ENCODE assay signal across 11 cellular contexts in genomic region chr13:99308481-99309087, GRCh38. TPM values are rescaled to one million over a fixed set of nuclear protein-coding genes. Genes with fewer than 3 reads are reported as not detected.
DNase-seq lines count a peak whose midpoint lies in the region; ATAC-seq and TF ChIP-seq lines count a peak whose summit lies in the region.
"Had no signal": no experiment of that assay in that cellular context is flagged by ENCODE, and none has a peak within 500 bp of the region (broad histone marks: within the 10 kb centered on the region; RNA-seq: fewer than 3 reads in every experiment).

No MANE protein-coding gene starts in this region.

- peak overlapping the region; percentile 77 for H3K4me3 Mint-ChIP-seq in natural killer cell treated with Interleukin-12 subunit alpha and Interleukin-12 subunit beta and Interleukin-15 and Interleukin-18, amount 100 ng/mL, for 72 hours
- H3K4me3 Mint-ChIP-seq: brain had no signal

- peak overlapping the region in 4 of 11 experiments; percentile 64 to 75 (median 68); a peak in 4 of 22 replicates for H3K9ac ChIP-seq in BLaER1 treated with 17β-estradiol and CSF1 and Interleukin-3, amounts not matched to agents 10 nM and 100 nM

- peak overlapping the region; percentile 78 to 94 for H3K27ac Mint-ChIP-seq in natural killer cell treated with Interleukin-12 subunit alpha and Interleukin-12 subunit beta and Interleukin-15 and Interleukin-18, amount 100 ng/mL, for 72 hours

- intact Hi-C loops in upper lobe of right lung (cut with DNase I), result no loop called here

- H3K27me3 ChIP-seq in BLaER1 treated with 17β-estradiol and CSF1 and Interleukin-3, amounts not matched to agents 10 nM and 100 nM, result no peaks in the 10 kb centered on the region
- H3K27me3 ChIP-seq in SJCRH30 (no peaks in the 10 kb centered on the region), upper lobe of right lung (no peaks in the 10 kb centered on the region)

- H3K4me1 ChIP-seq in BLaER1 treated with 17β-estradiol and CSF1 and Interleukin-3, amounts not matched to agents 10 nM and 100 nM, result peaks cover 0 to 100% (median 77%) of the 10 kb centered on the region in 10 experiments; a peak in 18 of 20 replicates
- H3K4me1 ChIP-seq in SJCRH30 (peaks cover 2% of the 10 kb centered on the region; the same call in 1 of the 2 replicates), upper lobe of right lung (peaks cover 33% of the 10 kb centered on the region)

- peaks cover 63 to 80% of the 10 kb centered on the region in 2 donors for H3K4me1 Mint-ChIP-seq in natural killer cell treated with Interleukin-12 subunit alpha and Interleukin-12 subunit beta and Interleukin-15 and Interleukin-18, amount 100 ng/mL, for 72 hours (ENCODE audit: low read depth in 2 of 2)

- peak overlapping the region in 9 of 11 experiments; percentile 56 to 98 (median 93); a peak in 17 of 22 replicates for H3K27ac ChIP-seq in BLaER1 treated with 17β-estradiol and CSF1 and Interleukin-3, amounts not matched to agents 10 nM and 100 nM
- H3K27ac ChIP-seq in coronary artery (peak overlapping the region; percentile 76 to 85), SJCRH30 (no peak overlapping the region), upper lobe of right lung (no peak overlapping the region)

- H3K4me3 ChIP-seq in BLaER1 treated with 17β-estradiol and CSF1 and Interleukin-3, amounts not matched to agents 10 nM and 100 nM, result no peak overlapping the region
- H3K4me3 ChIP-seq in coronary artery (no peak overlapping the region), SJCRH30 (no peak overlapping the region), upper lobe of right lung (no peak overlapping the region)

- peaks cover 0 to 15% (median 0%) of the 10 kb centered on the region in 11 experiments; a peak in 4 of 22 replicates for H4K20me1 ChIP-seq in BLaER1 treated with 17β-estradiol and CSF1 and Interleukin-3, amounts not matched to agents 10 nM and 100 nM

- no peaks in the 10 kb centered on the region for H3K9me3 Mint-ChIP-seq in natural killer cell treated with Interleukin-12 subunit alpha and Interleukin-12 subunit beta and Interleukin-15 and Interleukin-18, amount 100 ng/mL, for 72 hours

- H3K9me3 ChIP-seq in BLaER1 treated with 17β-estradiol and CSF1 and Interleukin-3, amounts not matched to agents 10 nM and 100 nM (replicated peaks in 1 of 11), result peaks cover 0 to 16% (median 11%) of the 10 kb centered on the region in 11 experiments; a peak in 15 of 22 replicates
- no peaks in the 10 kb centered on the region for H3K9me3 ChIP-seq in SJCRH30 (replicated peaks)
- H3K9me3 ChIP-seq in upper lobe of right lung, result no peaks in the 10 kb centered on the region

- H3K36me3 ChIP-seq in BLaER1 treated with 17β-estradiol and CSF1 and Interleukin-3, amounts not matched to agents 10 nM and 100 nM, result peaks cover 18 to 67% (median 52%) of the 10 kb centered on the region in 11 experiments; a peak in 21 of 22 replicates
- no peaks in the 10 kb centered on the region for H3K36me3 ChIP-seq in SJCRH30
- no peaks in the 10 kb centered on the region for H3K36me3 ChIP-seq in upper lobe of right lung

- TF ChIP-seq CTCF in coronary artery (IDR thresholded peaks at IDR 0.05) (no peak), upper lobe of right lung (IDR thresholded peaks at IDR 0.05) (no peak)

- H3K36me3 Mint-ChIP-seq in natural killer cell treated with Interleukin-12 subunit alpha and Interleukin-12 subunit beta and Interleukin-15 and Interleukin-18, amount 100 ng/mL, for 72 hours, result peaks cover 13% of the 10 kb centered on the region

- no peaks in the 10 kb centered on the region for H3K27me3 Mint-ChIP-seq in natural killer cell treated with Interleukin-12 subunit alpha and Interleukin-12 subunit beta and Interleukin-15 and Interleukin-18, amount 100 ng/mL, for 72 hours
- H3K27me3 Mint-ChIP-seq: brain had no signal

- ATAC-seq in natural killer cell treated with Interleukin-12 subunit alpha and Interleukin-12 subunit beta and Interleukin-15 and Interleukin-18, amount 100 ng/mL, for 72 hours, result no peak
- ATAC-seq in upper lobe of right lung (no peak), HG03520 (IDR thresholded peaks at IDR 0.05; ENCODE audit: unreplicated experiment) (no peak)

- H3K4me2 ChIP-seq in BLaER1 treated with 17β-estradiol and CSF1 and Interleukin-3, amounts not matched to agents 10 nM and 100 nM, result peak overlapping the region in 4 of 11 experiments; percentile 80 to 87 (median 86); a peak in 7 of 22 replicates

- peak; percentile 70 for DNase-seq in LHCN-M2 (ENCODE audit: low read depth)
- DNase-seq in coronary artery (ENCODE audit: low spot score), result no peak
- DNase-seq in natural killer cell treated with Interleukin-12 subunit alpha and Interleukin-12 subunit beta and Interleukin-15 and Interleukin-18, amount 100 ng/mL, for 72 hours (ENCODE audit: low spot score), result no peak
- no peak for DNase-seq in SJCRH30
- no peak for DNase-seq in NCI-H526 (lab: John Stamatoyannopoulos, UW)
- DNase-seq in upper lobe of right lung, result no peak
- DNase-seq: NCI-H187 treated with DMSO at 0.1 percent for 48 hours had no signal

RNA-seq across cellular contexts. Expression of gene GPR183, which starts 1.4 kb away (rescaled TPM):
- 0.11 TPM in 1 of 2 replicates, not detected in the other for total RNA-seq in LHCN-M2 (2014; rRNA removed)
- polyA plus RNA-seq in LHCN-M2 (2012), result 0.07 TPM
- total RNA-seq in natural killer cell treated with Interleukin-12 subunit alpha and Interleukin-12 subunit beta and Interleukin-15 and Interleukin-18, amount 100 ng/mL, for 72 hours, result 10 to 100 TPM in 1 of 2 donors, 1 to 10 TPM in 1; 5.4 to 10.2 TPM
- not detected in 2 replicates for total RNA-seq in SJCRH30 (2014; rRNA removed; shearing (Covaris generic))
- total RNA-seq in upper lobe of right lung, result 13.6 TPM

RNA-seq across cellular contexts. Expression of gene GPR18, which starts 50.4 kb away (rescaled TPM):
- total RNA-seq in LHCN-M2 (2014; rRNA removed), result not detected in 2 replicates
- 0.05 TPM for polyA plus RNA-seq in LHCN-M2 (2012)
- total RNA-seq in natural killer cell treated with Interleukin-12 subunit alpha and Interleukin-12 subunit beta and Interleukin-15 and Interleukin-18, amount 100 ng/mL, for 72 hours, result 10 to 100 TPM; 13.0 to 20.6 TPM
- total RNA-seq in SJCRH30 (2014; rRNA removed; shearing (Covaris generic)), result not detected in 2 replicates
- 0.58 TPM for total RNA-seq in upper lobe of right lung
- total RNA-seq: Daoy had no signal

Comparison
In these comparisons a context has a peak if more than half of its experiments do, and no peak if none do; other contexts are left out.
1. H3K27ac ChIP-seq: peak in BLaER1 treated with 17β-estradiol and CSF1 and Interleukin-3, amounts not matched to agents 10 nM and 100 nM (9 of 11) and coronary artery (2 of 2); none in SJCRH30 (single experiment) and upper lobe of right lung (single experiment).